ENCODE assay signal across 14 cellular contexts in genomic region chr2:240856151-240856980, GRCh38. TPM values are rescaled to one million over a fixed set of nuclear protein-coding genes. Genes with fewer than 3 reads are reported as not detected.
DNase-seq lines count a peak whose midpoint lies in the region; ATAC-seq and TF ChIP-seq lines count a peak whose summit lies in the region.
"Had no signal": no experiment of that assay in that cellular context is flagged by ENCODE, and none has a peak within 500 bp of the region (broad histone marks: within the 10 kb centered on the region; RNA-seq: fewer than 3 reads in every experiment).

No MANE protein-coding gene starts in this region.

- no peak overlapping the region for H3K23ac ChIP-seq in H9 (ENCODE audit: insufficient read length, low read depth, low read length)

- H2BK12ac ChIP-seq in H9 (ENCODE audit: insufficient read length, low read depth, low read length) = no peak overlapping the region

- TF ChIP-seq CTCF in BE2C (IDR thresholded peaks at IDR 0.05; ENCODE audit: low read depth, low read length) = peak; percentile 24; the same call in 1 of the 2 replicates
- TF ChIP-seq CTCF in H9 (conservative IDR thresholded peaks at IDR 0.05) = peak; percentile 72
- TF ChIP-seq CTCF in CD8-positive, alpha-beta T cell (IDR thresholded peaks at IDR 0.05) = no peak

- no peak overlapping the region for H2BK5ac ChIP-seq in H9 (ENCODE audit: insufficient read length, low read length)

- H3K9me3 Mint-ChIP-seq in H9 = peaks cover 0 to 5% of the 10 kb centered on the region in 2 experiments; a peak in 2 of 5 replicates
- H3K9me3 Mint-ChIP-seq in naive thymus-derived CD4-positive, alpha-beta T cell = peaks cover 0 to 18% (median 6%) of the 10 kb centered on the region in 11 donors
- peaks cover 4% of the 10 kb centered on the region for H3K9me3 Mint-ChIP-seq in CD8-positive, alpha-beta T cell
- H3K9me3 Mint-ChIP-seq: natural killer cell treated with Interleukin-12 subunit alpha and Interleukin-12 subunit beta and Interleukin-15 and Interleukin-18, amount 100 ng/mL, for 72 hours had no signal

- H2AK5ac ChIP-seq in H9 (ENCODE audit: insufficient read length, low read length) = no peak overlapping the region

- DNase-seq in BE2C (peak; percentile 20), H9 (peak; percentile 78), SW480 (ENCODE audit: low spot score) (peak; percentile 25), iPS-NIHi7 (ENCODE audit: extremely low spot score) (peak; percentile 79), kidney tubule cell (ENCODE audit: low spot score) (no peak)
- DNase-seq in naive thymus-derived CD4-positive, alpha-beta T cell = no peak
- DNase-seq in CD8-positive, alpha-beta T cell = no peak
- DNase-seq: activated B cell treated with CpG ODN at 0.5 μM for 24 hours, C1 segment of cervical spinal cord, SIG-M5 had no signal

- H3K56ac ChIP-seq in H9 (ENCODE audit: insufficient read length, low read depth, low read length) = no peak overlapping the region

- whole genome bisulfite sequencing in H9 (ENCODE audit: extremely low coverage, insufficient read length, low lambda C conversion rate) = no CpG with 5 or more reads among the region's 21 CpGs

- no peak overlapping the region for H4K8ac ChIP-seq in H9 (replicated peaks; ENCODE audit: insufficient read length, low read depth, low read length)

- no peaks in the 10 kb centered on the region for H3K4me1 ChIP-seq in BE2C
- no peaks in the 10 kb centered on the region for H3K4me1 ChIP-seq in H9 (ENCODE audit: insufficient read depth, low read length)
- H3K4me1 ChIP-seq in naive thymus-derived CD4-positive, alpha-beta T cell (ENCODE audit: control insufficient read depth in 2 of 2, insufficient read depth in 2 of 2, low read length in 2 of 2) = no peaks in the 10 kb centered on the region
- no peaks in the 10 kb centered on the region for H3K4me1 ChIP-seq in CD8-positive, alpha-beta T cell (ENCODE audit: insufficient read depth, low read length)

- H3K27me3 ChIP-seq in BE2C = no peaks in the 10 kb centered on the region
- no peaks in the 10 kb centered on the region for H3K27me3 ChIP-seq in H9 (ENCODE audit: insufficient read depth, low read length)
- H3K27me3 ChIP-seq in naive thymus-derived CD4-positive, alpha-beta T cell (ENCODE audit: control insufficient read depth in 2 of 2, insufficient read depth in 2 of 2, low read length in 2 of 2) = no peaks in the 10 kb centered on the region
- H3K27me3 ChIP-seq in CD8-positive, alpha-beta T cell (ENCODE audit: insufficient read depth, low read length) = no peaks in the 10 kb centered on the region
- H3K27me3 ChIP-seq: cardiac muscle cell had no signal

- no peaks in the 10 kb centered on the region for H3K79me1 ChIP-seq in H9 (ENCODE audit: insufficient read depth, low read depth, low read length, poor library complexity, severe bottlenecking)

- H3K36me3 ChIP-seq in BE2C = no peaks in the 10 kb centered on the region
- H3K36me3 ChIP-seq in naive thymus-derived CD4-positive, alpha-beta T cell (ENCODE audit: control insufficient read depth in 2 of 3, insufficient read depth in 3 of 3, low read length in 3 of 3) = no peaks in the 10 kb centered on the region
- H3K36me3 ChIP-seq in CD8-positive, alpha-beta T cell (ENCODE audit: insufficient read depth, low read length) = no peaks in the 10 kb centered on the region
- H3K36me3 ChIP-seq: cardiac muscle cell had no signal

- H2AFZ ChIP-seq in H9 (ENCODE audit: low read length) = no peak overlapping the region

- H3K4ac ChIP-seq in H9 (ENCODE audit: low read depth, low read length) = no peak overlapping the region

- no peak overlapping the region for H2BK120ac ChIP-seq in H9 (ENCODE audit: low read depth, low read length, poor library complexity, severe bottlenecking)

- ATAC-seq in naive thymus-derived CD4-positive, alpha-beta T cell = no peak
- no peak for ATAC-seq in CD8-positive, alpha-beta T cell
- no peak for ATAC-seq in HG02678 (IDR thresholded peaks at IDR 0.05; ENCODE audit: unreplicated experiment)
- ATAC-seq: natural killer cell treated with Interleukin-12 subunit alpha and Interleukin-12 subunit beta and Interleukin-15 and Interleukin-18, amount 100 ng/mL, for 72 hours had no signal

- H2BK15ac ChIP-seq in H9 (ENCODE audit: low read depth, low read length) = no peak overlapping the region; the same call in 1 of the 2 replicates

- H3K27ac ChIP-seq in H9 (ENCODE audit: insufficient read length, low read depth, low read length) = no peak overlapping the region
- H3K27ac ChIP-seq in naive thymus-derived CD4-positive, alpha-beta T cell (ENCODE audit: low read depth, low read length) = no peak overlapping the region
- H3K27ac ChIP-seq in CD8-positive, alpha-beta T cell (ENCODE audit: low read depth, low read length) = no peak overlapping the region
- H3K27ac ChIP-seq: cardiac muscle cell had no signal

- H3K4me3 Mint-ChIP-seq in H9 = no peak overlapping the region
- no peak overlapping the region for H3K4me3 Mint-ChIP-seq in naive thymus-derived CD4-positive, alpha-beta T cell
- H3K4me3 Mint-ChIP-seq in CD8-positive, alpha-beta T cell = no peak overlapping the region
- H3K4me3 Mint-ChIP-seq: activated B cell treated with CpG ODN at 0.5 μM for 24 hours; activated T-helper 1 cell treated with anti-CD3 and anti-CD28 coated beads, Interleukin-12 subunit alpha, Interleukin-12 subunit beta, Interleukin-2, Interleukin-4 antibody, amounts not matched to agents 30 ng/mL and 10 ng/mL and 1 ng/mL, durations not matched to agents 14 hours and 24 hours and 36 hours; natural killer cell treated with Interleukin-12 subunit alpha and Interleukin-12 subunit beta and Interleukin-15 and Interleukin-18, amount 100 ng/mL, for 72 hours had no signal

- H4K20me1 ChIP-seq in H9 (ENCODE audit: control insufficient read depth, insufficient read depth, insufficient read length) = no peaks in the 10 kb centered on the region

- no peak overlapping the region for H3K18ac ChIP-seq in H9 (ENCODE audit: insufficient read length, low read depth, low read length)

- H3K4me2 ChIP-seq in H9 (ENCODE audit: insufficient read depth, insufficient read length, low read length) = no peak overlapping the region

- H3T11ph ChIP-seq in H9 (ENCODE audit: low read length) = no peak overlapping the region

- CTCF ChIA-PET in naive thymus-derived CD4-positive, alpha-beta T cell (lab: Charles Lee) = no interaction called here
- CTCF ChIA-PET in CD8-positive, alpha-beta T cell (lab: Charles Lee) = no interaction called here

- H3K27me3 Mint-ChIP-seq in H9 (ENCODE audit: low read depth) = no peaks in the 10 kb centered on the region; the same call in none of the 2 replicates
- H3K27me3 Mint-ChIP-seq in naive thymus-derived CD4-positive, alpha-beta T cell = peaks cover 0 to 8% (median 3%) of the 10 kb centered on the region in 5 donors
- H3K27me3 Mint-ChIP-seq in CD8-positive, alpha-beta T cell (ENCODE audit: low read depth) = peaks cover 4% of the 10 kb centered on the region

- no peak overlapping the region for H3K9ac ChIP-seq in H9 (ENCODE audit: extremely low read depth, insufficient read length, low read length)

- no peaks in the 10 kb centered on the region for H3K79me2 ChIP-seq in H9 (ENCODE audit: insufficient read depth, low read length)

- H2BK20ac ChIP-seq in H9 (ENCODE audit: low read depth, low read length, poor library complexity, severe bottlenecking) = no peak overlapping the region

- peaks cover 3 to 10% of the 10 kb centered on the region in 2 experiments; a peak in 3 of 4 replicates for H3K4me1 Mint-ChIP-seq in H9
- H3K4me1 Mint-ChIP-seq in naive thymus-derived CD4-positive, alpha-beta T cell = no peaks in the 10 kb centered on the region
- no peaks in the 10 kb centered on the region for H3K4me1 Mint-ChIP-seq in CD8-positive, alpha-beta T cell (ENCODE audit: low read depth)
- H3K4me1 Mint-ChIP-seq: activated B cell treated with CpG ODN at 0.5 μM for 24 hours had no signal

- H4K5ac ChIP-seq in H9 (ENCODE audit: insufficient read length, low read depth, low read length) = no peak overlapping the region

- no peaks in the 10 kb centered on the region; a peak in 2 of 7 replicates for H3K36me3 Mint-ChIP-seq in H9 (ENCODE audit: insufficient read depth in 1 of 3, low read depth in 3 of 3)
- peaks cover 0 to 5% (median 0%) of the 10 kb centered on the region in 5 donors for H3K36me3 Mint-ChIP-seq in naive thymus-derived CD4-positive, alpha-beta T cell
- H3K36me3 Mint-ChIP-seq in CD8-positive, alpha-beta T cell = no peaks in the 10 kb centered on the region

- no peak overlapping the region for H3K27ac Mint-ChIP-seq in H9
- no peak overlapping the region for H3K27ac Mint-ChIP-seq in naive thymus-derived CD4-positive, alpha-beta T cell
- H3K27ac Mint-ChIP-seq in CD8-positive, alpha-beta T cell = no peak overlapping the region
- H3K27ac Mint-ChIP-seq: activated B cell treated with CpG ODN at 0.5 μM for 24 hours; activated T-helper 1 cell treated with anti-CD3 and anti-CD28 coated beads, Interleukin-12 subunit alpha, Interleukin-12 subunit beta, Interleukin-2, Interleukin-4 antibody, amounts not matched to agents 30 ng/mL and 10 ng/mL and 1 ng/mL, durations not matched to agents 14 hours and 24 hours and 36 hours; natural killer cell treated with Interleukin-12 subunit alpha and Interleukin-12 subunit beta and Interleukin-15 and Interleukin-18, amount 100 ng/mL, for 72 hours had no signal

- H3K4me3 ChIP-seq in BE2C (ENCODE audit: low read depth, low read length) = no peak overlapping the region
- H3K4me3 ChIP-seq in naive thymus-derived CD4-positive, alpha-beta T cell (ENCODE audit: low read length) = no peak overlapping the region
- H3K4me3 ChIP-seq in CD8-positive, alpha-beta T cell (ENCODE audit: low read depth, low read length) = no peak overlapping the region
- H3K4me3 ChIP-seq: cardiac muscle cell had no signal

- no peaks in the 10 kb centered on the region for H3K23me2 ChIP-seq in H9 (ENCODE audit: insufficient read length, low read depth, low read length, poor library complexity, severe bottlenecking)

- H4K91ac ChIP-seq in H9 (ENCODE audit: insufficient read length, low read depth, low read length) = no peak overlapping the region

- POLR2A ChIA-PET in naive thymus-derived CD4-positive, alpha-beta T cell (lab: Charles Lee) = no interaction called here
- POLR2A ChIA-PET in CD8-positive, alpha-beta T cell (lab: Charles Lee) = no interaction called here

- H3K14ac ChIP-seq in H9 (ENCODE audit: insufficient read depth, low read length) = no peak overlapping the region

- intact Hi-C loops in naive thymus-derived CD4-positive, alpha-beta T cell (cut with micrococcal nuclease) = no loop called here
- intact Hi-C loops in CD8-positive, alpha-beta T cell (cut with DNase I, micrococcal nuclease) = no loop called here

- H3K9me3 ChIP-seq in BE2C = no peaks in the 10 kb centered on the region
- H3K9me3 ChIP-seq in H9 (ENCODE audit: control insufficient read depth, low read depth, low read length) = no peaks in the 10 kb centered on the region
- H3K9me3 ChIP-seq in naive thymus-derived CD4-positive, alpha-beta T cell (ENCODE audit: control insufficient read depth in 2 of 3, low read length in 3 of 3) = peaks cover 0 to 8% (median 0%) of the 10 kb centered on the region in 3 experiments
- H3K9me3 ChIP-seq in CD8-positive, alpha-beta T cell (ENCODE audit: low read length) = no peaks in the 10 kb centered on the region

RNA-seq across cellular contexts. Expression of gene AGXT, which starts 12.3 kb away (rescaled TPM):
- polyA plus RNA-seq in BE2C (2012; ENCODE audit: insufficient read depth, insufficient read length, low read depth) = not detected
- not detected in 2 replicates for total RNA-seq in H9 (2021)
- not detected for total RNA-seq in naive thymus-derived CD4-positive, alpha-beta T cell
- not detected for polyA plus RNA-seq in naive thymus-derived CD4-positive, alpha-beta T cell
- not detected for total RNA-seq in CD8-positive, alpha-beta T cell
- total RNA-seq: activated B cell treated with CpG ODN at 0.5 μM for 24 hours; activated T-helper 1 cell treated with anti-CD3 and anti-CD28 coated beads, Interleukin-12 subunit alpha, Interleukin-12 subunit beta, Interleukin-2, Interleukin-4 antibody, amounts not matched to agents 30 ng/mL and 10 ng/mL and 1 ng/mL, durations not matched to agents 14 hours and 24 hours and 36 hours; natural killer cell treated with Interleukin-12 subunit alpha and Interleukin-12 subunit beta and Interleukin-15 and Interleukin-18, amount 100 ng/mL, for 72 hours had no signal

RNA-seq across cellular contexts. Expression of gene KIF1A, which starts 36.3 kb away (rescaled TPM):
- polyA plus RNA-seq in BE2C (2012; ENCODE audit: insufficient read depth, insufficient read length, low read depth) = 158 TPM
- 188 and 204 TPM in 2 replicates for total RNA-seq in H9 (2021)
- under 1 TPM in 1 of 5 experiments, not detected in 4; 0.24 TPM for total RNA-seq in naive thymus-derived CD4-positive, alpha-beta T cell
- polyA plus RNA-seq in naive thymus-derived CD4-positive, alpha-beta T cell = not detected
- not detected for total RNA-seq in CD8-positive, alpha-beta T cell
- total RNA-seq: activated B cell treated with CpG ODN at 0.5 μM for 24 hours had no signal

RNA-seq across cellular contexts. Expression of gene MAB21L4, which starts 39.6 kb away (rescaled TPM):
- not detected for polyA plus RNA-seq in BE2C (2012; ENCODE audit: insufficient read depth, insufficient read length, low read depth)
- 0.15 and 0.37 TPM in 2 replicates for total RNA-seq in H9 (2021)
- not detected for total RNA-seq in naive thymus-derived CD4-positive, alpha-beta T cell
- not detected for polyA plus RNA-seq in naive thymus-derived CD4-positive, alpha-beta T cell
- not detected for total RNA-seq in CD8-positive, alpha-beta T cell
- total RNA-seq: activated B cell treated with CpG ODN at 0.5 μM for 24 hours; activated T-helper 1 cell treated with anti-CD3 and anti-CD28 coated beads, Interleukin-12 subunit alpha, Interleukin-12 subunit beta, Interleukin-2, Interleukin-4 antibody, amounts not matched to agents 30 ng/mL and 10 ng/mL and 1 ng/mL, durations not matched to agents 14 hours and 24 hours and 36 hours; cardiac muscle cell; natural killer cell treated with Interleukin-12 subunit alpha and Interleukin-12 subunit beta and Interleukin-15 and Interleukin-18, amount 100 ng/mL, for 72 hours had no signal
- polyA plus RNA-seq: cardiac muscle cell had no signal

RNA-seq across cellular contexts. Expression of gene CROCC2, which starts 49.8 kb away (rescaled TPM):
- polyA plus RNA-seq in BE2C (2012; ENCODE audit: insufficient read depth, insufficient read length, low read depth) = not detected
- not detected in 2 replicates for total RNA-seq in H9 (2021)
- total RNA-seq in naive thymus-derived CD4-positive, alpha-beta T cell = under 1 TPM in 1 of 5 experiments, not detected in 4; 0.22 TPM
- not detected for polyA plus RNA-seq in naive thymus-derived CD4-positive, alpha-beta T cell
- total RNA-seq in CD8-positive, alpha-beta T cell = not detected
- total RNA-seq: activated B cell treated with CpG ODN at 0.5 μM for 24 hours; activated T-helper 1 cell treated with anti-CD3 and anti-CD28 coated beads, Interleukin-12 subunit alpha, Interleukin-12 subunit beta, Interleukin-2, Interleukin-4 antibody, amounts not matched to agents 30 ng/mL and 10 ng/mL and 1 ng/mL, durations not matched to agents 14 hours and 24 hours and 36 hours; cardiac muscle cell; natural killer cell treated with Interleukin-12 subunit alpha and Interleukin-12 subunit beta and Interleukin-15 and Interleukin-18, amount 100 ng/mL, for 72 hours had no signal
- polyA plus RNA-seq: cardiac muscle cell had no signal

Comparison
In these comparisons a context has a peak if more than half of its experiments do, and no peak if none do; other contexts are left out.
1. DNase-seq: peak in BE2C (single experiment), H9 (single experiment), SW480 (single experiment) and iPS-NIHi7 (single experiment); none in kidney tubule cell (single experiment), naive thymus-derived CD4-positive, alpha-beta T cell (0 of 9) and CD8-positive, alpha-beta T cell (0 of 7).
2. RNA of gene KIF1A, which starts 36.3 kb away (total RNA-seq): 188 to 204 TPM in H9; 0.24 TPM in naive thymus-derived CD4-positive, alpha-beta T cell and not detected in CD8-positive, alpha-beta T cell; every median in the first group is over 100 times any median in the second.